Comparison of ENCODE assay signal across 10 cellular contexts in the genomic region with DNA sequence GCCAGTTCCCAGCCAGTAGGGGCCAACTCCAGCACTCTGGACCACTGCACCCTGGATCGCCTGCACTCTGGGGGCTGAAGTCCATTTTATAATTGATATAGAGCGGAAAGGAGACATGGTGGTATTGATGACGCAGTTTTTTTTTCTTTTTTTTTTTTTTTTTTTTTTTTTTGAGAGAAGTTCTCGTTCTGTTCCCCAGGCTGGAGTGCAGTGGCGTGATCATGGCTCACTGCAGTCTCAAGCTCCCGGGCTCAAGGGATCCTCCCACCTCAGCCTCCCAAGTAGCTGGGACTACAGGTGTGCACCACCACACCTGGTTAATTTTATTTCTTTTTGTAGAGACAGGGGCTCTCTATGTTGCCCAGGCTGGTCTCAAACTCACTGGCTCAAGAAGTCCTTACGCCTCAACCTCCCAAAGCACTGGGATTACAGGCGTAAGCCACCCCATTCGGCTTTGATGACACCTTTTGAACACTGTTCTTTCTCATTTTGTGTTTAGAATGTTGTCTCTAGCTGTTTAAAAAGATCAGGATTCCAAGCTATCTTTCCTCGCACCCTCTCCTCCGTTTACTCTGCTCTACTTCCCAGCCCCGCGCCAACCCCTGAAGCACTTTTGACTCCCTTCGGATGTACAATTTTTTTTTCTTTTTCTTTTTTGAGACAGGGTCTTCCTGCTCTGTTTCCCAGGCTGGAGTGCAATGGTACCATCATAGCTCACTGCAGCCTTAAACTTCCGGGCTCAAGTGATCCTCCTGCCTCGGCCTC. TPM values are rescaled to one million over a fixed set of nuclear protein-coding genes. Genes with fewer than 3 reads are reported as not detected.
DNase-seq lines count a peak whose midpoint lies in the region; ATAC-seq and TF ChIP-seq lines count a peak whose summit lies in the region.
"Had no signal": no experiment of that assay in that cellular context is flagged by ENCODE, and none has a peak within 500 bp of the region (broad histone marks: within the 10 kb centered on the region; RNA-seq: fewer than 3 reads in every experiment).

No MANE protein-coding gene starts in this region.

- no peak for TF ChIP-seq CTCF in Peyer's patch (IDR thresholded peaks at IDR 0.05)
- TF ChIP-seq CTCF in left ventricle myocardium inferior (IDR thresholded peaks at IDR 0.05; ENCODE audit: borderline replicate concordance) = no peak
- TF ChIP-seq CTCF in prostate gland (IDR thresholded peaks at IDR 0.05) = no peak

- H3K4me1 ChIP-seq in Peyer's patch = peaks cover 3 to 55% (median 10%) of the 10 kb centered on the region in 4 donors
- peaks cover 32% of the 10 kb centered on the region for H3K4me1 ChIP-seq in left ventricle myocardium inferior
- H3K4me1 ChIP-seq in prostate gland (replicated peaks) = no peaks in the 10 kb centered on the region

- peak overlapping the region; percentile 89 to 93 (median 92) for H3K27ac ChIP-seq in Peyer's patch
- H3K27ac ChIP-seq in left ventricle myocardium inferior (replicated peaks) = peak overlapping the region; percentile 89
- no peak overlapping the region for H3K27ac ChIP-seq in prostate gland

- peaks cover 57% of the 10 kb centered on the region for H3K4me1 Mint-ChIP-seq in stimulated activated memory B cell treated with anti-CD40 and anti-IgM and Interleukin-4, amounts not matched to agents 10 μg/mL and 1 μg/mL and 100 μg/mL, for 72 hours

- peak; percentile 2 for ATAC-seq in stimulated activated memory B cell treated with anti-CD40 and anti-IgM and Interleukin-4, amounts not matched to agents 10 μg/mL and 1 μg/mL and 100 μg/mL, for 72 hours
- ATAC-seq in GM21360 (IDR thresholded peaks at IDR 0.05; ENCODE audit: unreplicated experiment) = no peak

- TF ChIP-seq POLR2A in GM15510 (IDR thresholded peaks at IDR 0.05; ENCODE audit: borderline replicate concordance, extremely low read depth, insufficient read length) = peak; percentile 40
- no peak for TF ChIP-seq POLR2A in Peyer's patch (IDR thresholded peaks at IDR 0.05)
- TF ChIP-seq POLR2A in prostate gland (IDR thresholded peaks at IDR 0.05) = no peak

- no peaks in the 10 kb centered on the region for H3K27me3 Mint-ChIP-seq in stimulated activated memory B cell treated with anti-CD40 and anti-IgM and Interleukin-4, amounts not matched to agents 10 μg/mL and 1 μg/mL and 100 μg/mL, for 72 hours

- H3K9me3 ChIP-seq in Peyer's patch = no peaks in the 10 kb centered on the region
- H3K9me3 ChIP-seq in left ventricle myocardium inferior (replicated peaks) = no peaks in the 10 kb centered on the region
- H3K9me3 ChIP-seq in prostate gland = no peaks in the 10 kb centered on the region

- H3K36me3 ChIP-seq in Peyer's patch = no peaks in the 10 kb centered on the region
- no peaks in the 10 kb centered on the region for H3K36me3 ChIP-seq in left ventricle myocardium inferior
- H3K36me3 ChIP-seq in prostate gland = no peaks in the 10 kb centered on the region

- H3K27me3 ChIP-seq in Peyer's patch (no peaks in the 10 kb centered on the region), left ventricle myocardium inferior (ENCODE audit: low read depth) (peaks cover 39% of the 10 kb centered on the region), prostate gland (replicated peaks; ENCODE audit: insufficient read depth) (no peaks in the 10 kb centered on the region)

- intact Hi-C loops in left ventricle myocardium inferior (cut with micrococcal nuclease) = no loop called here
- intact Hi-C loops in prostate gland (cut with DNase I) = no loop called here

- peak in 1 of 3 donors; percentile 52 for DNase-seq in Peyer's patch
- no peak for DNase-seq in left ventricle myocardium inferior
- no peak for DNase-seq in NCI-H345 (lab: John Stamatoyannopoulos, UW)
- no peak for DNase-seq in NCI-H526 treated with DMSO at 0.1 percent for 48 hours (lab: John Stamatoyannopoulos, UW)
- DNase-seq in prostate gland (ENCODE audit: low spot score) = no peak

- H3K4me3 ChIP-seq in Peyer's patch (peak overlapping the region; percentile 40 to 48 (median 44)), left ventricle myocardium inferior (peak overlapping the region; percentile 63), prostate gland (no peak overlapping the region)

- H3K9me3 Mint-ChIP-seq in stimulated activated memory B cell treated with anti-CD40 and anti-IgM and Interleukin-4, amounts not matched to agents 10 μg/mL and 1 μg/mL and 100 μg/mL, for 72 hours = no peaks in the 10 kb centered on the region

- peak overlapping the region; percentile 82 for H3K4me3 Mint-ChIP-seq in stimulated activated memory B cell treated with anti-CD40 and anti-IgM and Interleukin-4, amounts not matched to agents 10 μg/mL and 1 μg/mL and 100 μg/mL, for 72 hours

- WGBS in prostate gland = 92% methylated on average over 16 of the region's 16 CpGs

- H3K36me3 Mint-ChIP-seq in stimulated activated memory B cell treated with anti-CD40 and anti-IgM and Interleukin-4, amounts not matched to agents 10 μg/mL and 1 μg/mL and 100 μg/mL, for 72 hours = no peaks in the 10 kb centered on the region

- peak overlapping the region; percentile 91 for H3K27ac Mint-ChIP-seq in stimulated activated memory B cell treated with anti-CD40 and anti-IgM and Interleukin-4, amounts not matched to agents 10 μg/mL and 1 μg/mL and 100 μg/mL, for 72 hours

RNA-seq across cellular contexts. Expression of a gene that starts 1.0 kb away (rescaled TPM):
- 10 to 100 TPM; 13.7 to 39.6 (median 16.3) TPM for total RNA-seq in Peyer's patch
- 5.4 TPM for total RNA-seq in left ventricle myocardium inferior
- 1 to 10 TPM; 1.7 to 4.9 TPM for total RNA-seq in prostate gland

RNA-seq across cellular contexts. Expression of a gene that starts 46.2 kb away (rescaled TPM):
- total RNA-seq in Peyer's patch (100 to 1,000 TPM in 3 of 4 donors, 10 to 100 TPM in 1; 49.5 to 323 (median 159) TPM), left ventricle myocardium inferior (not detected), prostate gland (10 to 100 TPM; 19.4 to 63.6 TPM)
- total RNA-seq: fibroblast of lung, LHCN-M2 had no signal

Comparison
In these comparisons a context has a peak if more than half of its experiments do, and no peak if none do; other contexts are left out.
1. H3K27ac ChIP-seq: peak in Peyer's patch (4 of 4) and left ventricle myocardium inferior (single experiment); none in prostate gland (0 of 2).
2. H3K4me3 ChIP-seq: peak in Peyer's patch (4 of 4) and left ventricle myocardium inferior (single experiment); none in prostate gland (0 of 2).
3. RNA of a gene that starts 46.2 kb away (total RNA-seq): 49.5 to 323 TPM in Peyer's patch and 19.4 to 63.6 TPM in prostate gland; not detected in left ventricle myocardium inferior (single experiment); every median in the first group is over 10 times any median in the second.